1 cellular context compared by ENCODE assay signal in the genomic region with DNA sequence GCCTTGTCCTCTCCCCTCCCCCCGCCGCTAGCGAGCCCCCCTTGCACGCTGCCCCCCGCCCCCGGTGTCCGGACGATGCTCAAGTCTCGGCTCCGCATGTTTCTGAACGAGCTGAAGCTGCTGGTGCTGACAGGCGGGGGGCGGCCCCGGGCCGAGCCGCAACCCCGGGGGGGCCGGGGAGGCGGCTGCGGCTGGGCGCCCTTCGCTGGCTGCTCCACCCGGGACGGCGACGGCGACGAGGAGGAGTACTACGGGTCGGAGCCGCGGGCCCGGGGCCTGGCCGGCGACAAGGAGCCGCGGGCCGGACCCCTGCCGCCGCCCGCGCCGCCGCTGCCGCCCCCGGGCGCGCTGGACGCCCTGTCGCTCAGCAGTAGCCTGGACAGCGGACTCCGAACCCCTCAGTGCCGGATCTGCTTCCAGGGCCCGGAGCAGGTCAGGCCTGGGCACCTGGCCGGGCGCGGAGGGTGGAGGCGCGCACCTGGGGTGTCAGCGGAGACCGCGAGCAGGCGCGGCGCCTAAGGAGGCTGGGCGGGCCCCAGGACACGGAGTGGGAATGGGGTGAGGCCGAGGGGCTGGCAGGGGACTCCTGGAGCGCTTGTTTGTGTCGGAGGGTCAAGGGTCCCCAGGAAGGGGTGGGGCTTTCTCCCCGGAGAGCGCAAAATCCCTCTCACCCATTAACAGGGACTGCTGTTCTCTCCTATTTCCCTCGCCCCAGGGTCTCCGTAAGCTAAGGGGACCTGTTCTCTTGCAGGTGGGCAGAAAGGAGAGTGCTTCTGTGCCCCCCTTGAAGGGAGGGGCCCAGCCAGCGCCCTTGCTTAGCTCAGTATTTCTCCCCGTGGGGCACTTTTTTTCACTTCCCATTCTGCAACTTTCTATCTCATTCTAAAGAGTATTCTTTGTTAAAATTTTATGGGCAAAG.
TF ChIP-seq lines count a peak whose summit lies in the region.

No MANE protein-coding gene starts in this region.

TF ChIP-seq in HepG2, 621 proteins besides CTCF, POLR2A, EP300 and RAD21 (continued from another document and continues in another):
- TF ChIP-seq, protein P1, sequence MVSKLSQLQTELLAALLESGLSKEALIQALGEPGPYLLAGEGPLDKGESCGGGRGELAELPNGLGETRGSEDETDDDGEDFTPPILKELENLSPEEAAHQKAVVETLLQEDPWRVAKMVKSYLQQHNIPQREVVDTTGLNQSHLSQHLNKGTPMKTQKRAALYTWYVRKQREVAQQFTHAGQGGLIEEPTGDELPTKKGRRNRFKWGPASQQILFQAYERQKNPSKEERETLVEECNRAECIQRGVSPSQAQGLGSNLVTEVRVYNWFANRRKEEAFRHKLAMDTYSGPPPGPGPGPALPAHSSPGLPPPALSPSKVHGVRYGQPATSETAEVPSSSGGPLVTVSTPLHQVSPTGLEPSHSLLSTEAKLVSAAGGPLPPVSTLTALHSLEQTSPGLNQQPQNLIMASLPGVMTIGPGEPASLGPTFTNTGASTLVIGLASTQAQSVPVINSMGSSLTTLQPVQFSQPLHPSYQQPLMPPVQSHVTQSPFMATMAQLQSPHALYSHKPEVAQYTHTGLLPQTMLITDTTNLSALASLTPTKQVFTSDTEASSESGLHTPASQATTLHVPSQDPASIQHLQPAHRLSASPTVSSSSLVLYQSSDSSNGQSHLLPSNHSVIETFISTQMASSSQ (IDR thresholded peaks at IDR 0.05; ENCODE audit: low read depth) = no peak
- TF ChIP-seq, protein P1 (CRISPR knock-in tag; IDR thresholded peaks at IDR 0.05; ENCODE audit: borderline replicate concordance) = no peak
- no peak for TF ChIP-seq HMG20B (CRISPR knock-in tag; conservative IDR thresholded peaks at IDR 0.05)
- TF ChIP-seq ZNF784 (CRISPR knock-in tag; IDR thresholded peaks at IDR 0.05; ENCODE audit: borderline replicate concordance) = no peak
- TF ChIP-seq ZNF274 (CRISPR knock-in tag; IDR thresholded peaks at IDR 0.05) = no peak
- TF ChIP-seq, protein P2, sequence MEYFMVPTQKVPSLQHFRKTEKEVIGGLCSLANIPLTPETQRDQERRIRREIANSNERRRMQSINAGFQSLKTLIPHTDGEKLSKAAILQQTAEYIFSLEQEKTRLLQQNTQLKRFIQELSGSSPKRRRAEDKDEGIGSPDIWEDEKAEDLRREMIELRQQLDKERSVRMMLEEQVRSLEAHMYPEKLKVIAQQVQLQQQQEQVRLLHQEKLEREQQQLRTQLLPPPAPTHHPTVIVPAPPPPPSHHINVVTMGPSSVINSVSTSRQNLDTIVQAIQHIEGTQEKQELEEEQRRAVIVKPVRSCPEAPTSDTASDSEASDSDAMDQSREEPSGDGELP (IDR thresholded peaks at IDR 0.05; ENCODE audit: borderline replicate concordance, low read depth) = no peak
- TF ChIP-seq POLR2AphosphoS2 (IDR thresholded peaks at IDR 0.05; ENCODE audit: low read depth, low read length) = no peak
- TF ChIP-seq ZNF207 (IDR thresholded peaks at IDR 0.05; ENCODE audit: borderline replicate concordance) = no peak
- TF ChIP-seq ZNF235 (CRISPR knock-in tag; IDR thresholded peaks at IDR 0.05; ENCODE audit: borderline replicate concordance) = no peak
- TF ChIP-seq ZNF512B (CRISPR knock-in tag; IDR thresholded peaks at IDR 0.05; ENCODE audit: borderline replicate concordance) = no peak
- no peak for TF ChIP-seq ZNF44 (CRISPR knock-in tag; IDR thresholded peaks at IDR 0.05)
- no peak for TF ChIP-seq SP2 (CRISPR knock-in tag; IDR thresholded peaks at IDR 0.05)
- peak; percentile 41; the same call in 1 of the 2 replicates for TF ChIP-seq ARNTL (CRISPR knock-in tag; IDR thresholded peaks at IDR 0.05)
- TF ChIP-seq PLRG1 (conservative IDR thresholded peaks at IDR 0.05) = no peak
- TF ChIP-seq NAIF1 (CRISPR knock-in tag; IDR thresholded peaks at IDR 0.05; ENCODE audit: borderline replicate concordance) = no peak
- no peak for TF ChIP-seq HDAC6 (IDR thresholded peaks at IDR 0.05; ENCODE audit: low read depth, low read length)
- no peak for TF ChIP-seq ZBTB49 (CRISPR knock-in tag; IDR thresholded peaks at IDR 0.05; ENCODE audit: borderline replicate concordance)
- no peak for TF ChIP-seq SUZ12 (IDR thresholded peaks at IDR 0.05; ENCODE audit: low read depth, low read length)
- TF ChIP-seq KLF11 (CRISPR knock-in tag; IDR thresholded peaks at IDR 0.05) = no peak
- peak; percentile 5; the same call in 1 of the 2 replicates for TF ChIP-seq ESRRA (CRISPR knock-in tag; IDR thresholded peaks at IDR 0.05; ENCODE audit: low read depth)
- no peak for TF ChIP-seq ZNF251 (CRISPR knock-in tag; IDR thresholded peaks at IDR 0.05)
- no peak for TF ChIP-seq ADNP (CRISPR knock-in tag; IDR thresholded peaks at IDR 0.05)
- no peak for TF ChIP-seq RFX1 (IDR thresholded peaks at IDR 0.05)
- TF ChIP-seq, protein P3, sequence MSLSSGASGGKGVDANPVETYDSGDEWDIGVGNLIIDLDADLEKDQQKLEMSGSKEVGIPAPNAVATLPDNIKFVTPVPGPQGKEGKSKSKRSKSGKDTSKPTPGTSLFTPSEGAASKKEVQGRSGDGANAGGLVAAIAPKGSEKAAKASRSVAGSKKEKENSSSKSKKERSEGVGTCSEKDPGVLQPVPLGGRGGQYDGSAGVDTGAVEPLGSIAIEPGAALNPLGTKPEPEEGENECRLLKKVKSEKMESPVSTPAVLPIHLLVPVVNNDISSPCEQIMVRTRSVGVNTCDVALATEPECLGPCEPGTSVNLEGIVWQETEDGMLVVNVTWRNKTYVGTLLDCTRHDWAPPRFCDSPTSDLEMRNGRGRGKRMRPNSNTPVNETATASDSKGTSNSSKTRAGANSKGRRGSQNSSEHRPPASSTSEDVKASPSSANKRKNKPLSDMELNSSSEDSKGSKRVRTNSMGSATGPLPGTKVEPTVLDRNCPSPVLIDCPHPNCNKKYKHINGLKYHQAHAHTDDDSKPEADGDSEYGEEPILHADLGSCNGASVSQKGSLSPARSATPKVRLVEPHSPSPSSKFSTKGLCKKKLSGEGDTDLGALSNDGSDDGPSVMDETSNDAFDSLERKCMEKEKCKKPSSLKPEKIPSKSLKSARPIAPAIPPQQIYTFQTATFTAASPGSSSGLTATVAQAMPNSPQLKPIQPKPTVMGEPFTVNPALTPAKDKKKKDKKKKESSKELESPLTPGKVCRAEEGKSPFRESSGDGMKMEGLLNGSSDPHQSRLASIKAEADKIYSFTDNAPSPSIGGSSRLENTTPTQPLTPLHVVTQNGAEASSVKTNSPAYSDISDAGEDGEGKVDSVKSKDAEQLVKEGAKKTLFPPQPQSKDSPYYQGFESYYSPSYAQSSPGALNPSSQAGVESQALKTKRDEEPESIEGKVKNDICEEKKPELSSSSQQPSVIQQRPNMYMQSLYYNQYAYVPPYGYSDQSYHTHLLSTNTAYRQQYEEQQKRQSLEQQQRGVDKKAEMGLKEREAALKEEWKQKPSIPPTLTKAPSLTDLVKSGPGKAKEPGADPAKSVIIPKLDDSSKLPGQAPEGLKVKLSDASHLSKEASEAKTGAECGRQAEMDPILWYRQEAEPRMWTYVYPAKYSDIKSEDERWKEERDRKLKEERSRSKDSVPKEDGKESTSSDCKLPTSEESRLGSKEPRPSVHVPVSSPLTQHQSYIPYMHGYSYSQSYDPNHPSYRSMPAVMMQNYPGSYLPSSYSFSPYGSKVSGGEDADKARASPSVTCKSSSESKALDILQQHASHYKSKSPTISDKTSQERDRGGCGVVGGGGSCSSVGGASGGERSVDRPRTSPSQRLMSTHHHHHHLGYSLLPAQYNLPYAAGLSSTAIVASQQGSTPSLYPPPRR (CRISPR knock-in tag; IDR thresholded peaks at IDR 0.05; ENCODE audit: borderline replicate concordance) = no peak; the same call in 1 of the 2 replicates
- peak; percentile 54; the same call in 1 of the 2 replicates for TF ChIP-seq MYC (CRISPR knock-in tag; IDR thresholded peaks at IDR 0.05; ENCODE audit: borderline replicate concordance)
- TF ChIP-seq ZNF629 (CRISPR knock-in tag; conservative IDR thresholded peaks at IDR 0.05) = 0 out of 2 replicates have a peak, but pooled peaks have one; percentile 5
- no peak for TF ChIP-seq BCL3 (CRISPR knock-in tag; IDR thresholded peaks at IDR 0.05)
- TF ChIP-seq ISX (CRISPR knock-in tag; conservative IDR thresholded peaks at IDR 0.05) = no peak
- TF ChIP-seq KLF6 (CRISPR knock-in tag; IDR thresholded peaks at IDR 0.05) = 0 out of 2 replicates have a peak, but pooled peaks have one; percentile 51
- TF ChIP-seq ZSCAN9 (CRISPR knock-in tag; IDR thresholded peaks at IDR 0.05; ENCODE audit: borderline replicate concordance) = peak; percentile 58; the same call in 1 of the 2 replicates
- no peak for TF ChIP-seq TRIM24 (CRISPR knock-in tag; IDR thresholded peaks at IDR 0.05)
- peak; percentile 86 for TF ChIP-seq PHF8 (CRISPR knock-in tag; IDR thresholded peaks at IDR 0.05)
- no peak for TF ChIP-seq ZNF24 (IDR thresholded peaks at IDR 0.05)
- TF ChIP-seq THAP11 (CRISPR knock-in tag; IDR thresholded peaks at IDR 0.05) = no peak
- no peak for TF ChIP-seq ZNF263 (CRISPR knock-in tag; IDR thresholded peaks at IDR 0.05)
- TF ChIP-seq YY1 (IDR thresholded peaks at IDR 0.05; ENCODE audit: insufficient read depth, insufficient replicate concordance, low read depth, low read length) = no peak
- peak; percentile 25; the same call in 1 of the 2 replicates for TF ChIP-seq MIXL1 (CRISPR knock-in tag; IDR thresholded peaks at IDR 0.05)
- no peak for TF ChIP-seq ZNF552 (CRISPR knock-in tag; IDR thresholded peaks at IDR 0.05; ENCODE audit: borderline replicate concordance)
- no peak for TF ChIP-seq BORCS8-MEF2B (CRISPR knock-in tag; IDR thresholded peaks at IDR 0.05)
- no peak for TF ChIP-seq BRCA1 (CRISPR knock-in tag; IDR thresholded peaks at IDR 0.05)
- no peak for TF ChIP-seq ATF1 (CRISPR knock-in tag; IDR thresholded peaks at IDR 0.05)
- no peak; the same call in 1 of the 2 replicates for TF ChIP-seq MXD4 (CRISPR knock-in tag; IDR thresholded peaks at IDR 0.05)
- no peak for TF ChIP-seq NCOA1 (CRISPR knock-in tag; IDR thresholded peaks at IDR 0.05)
- TF ChIP-seq FOXC1 (CRISPR knock-in tag; IDR thresholded peaks at IDR 0.05; ENCODE audit: borderline replicate concordance) = no peak
- no peak for TF ChIP-seq ZNF816 (CRISPR knock-in tag; IDR thresholded peaks at IDR 0.05; ENCODE audit: borderline replicate concordance)
- TF ChIP-seq ZFP36L2 (CRISPR knock-in tag; IDR thresholded peaks at IDR 0.05) = peak; percentile 50; the same call in 1 of the 2 replicates
